Comparison of ENCODE assay signal across 22 cellular contexts in the genomic region with DNA sequence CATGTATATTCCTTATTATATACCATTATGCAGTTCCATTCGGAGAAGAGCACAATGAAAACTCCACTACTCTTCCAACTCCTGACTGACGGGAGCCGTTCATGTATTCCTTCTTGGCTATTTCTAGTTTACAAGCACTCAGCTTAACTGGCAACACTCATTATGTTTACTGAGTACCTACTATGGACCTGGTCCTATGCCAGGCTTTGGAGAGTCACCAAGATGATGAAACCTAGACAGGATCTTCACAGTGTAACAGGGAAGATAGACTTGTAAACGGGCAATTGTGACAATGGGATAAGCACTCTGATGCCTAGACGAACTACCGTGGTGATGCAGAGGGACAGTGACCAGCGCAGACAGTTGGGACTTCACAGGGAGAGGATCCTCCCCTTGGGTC. TPM values are rescaled to one million over a fixed set of nuclear protein-coding genes. Genes with fewer than 3 reads are reported as not detected.
A peak's percentile ranks its signal among the peaks of the same experiment; 100 is the strongest.
DNase-seq lines count a peak whose midpoint lies in the region; ATAC-seq and TF ChIP-seq lines count a peak whose summit lies in the region.
"Had no signal": no experiment of that assay in that cellular context is flagged by ENCODE, and none has a peak within 500 bp of the region (broad histone marks: within the 10 kb centered on the region; RNA-seq: fewer than 3 reads in every experiment).

No MANE protein-coding gene starts in this region.

- no peak for TF ChIP-seq RAD21 in SK-N-SH (IDR thresholded peaks at IDR 0.05; ENCODE audit: low read length)

- peaks cover 18% of the 10 kb centered on the region for H3F3A ChIP-seq in SK-N-SH (replicated peaks; ENCODE audit: insufficient read depth)
- H3F3A ChIP-seq in smooth muscle cell (ENCODE audit: low read depth): peaks cover 27% of the 10 kb centered on the region

- intact Hi-C loops in right lobe of liver (cut with DNase I): loop anchor here in 1 of 2 donors (10.0 kb wide), 1 partner anchor 62 kb away; no protein-coding TSS in a partner anchor

- H3K9me2 ChIP-seq in SK-N-SH: no peaks in the 10 kb centered on the region

- H3K4me1 ChIP-seq in SK-N-SH (ENCODE audit: control insufficient read depth in 1 of 2, insufficient read depth in 2 of 2, low read depth in 1 of 2, low read length in 1 of 2): peaks cover 28 to 30% of the 10 kb centered on the region in 2 experiments; a peak in 3 of 4 replicates
- H3K4me1 ChIP-seq in RWPE2 (ENCODE audit: insufficient read depth, poor library complexity, severe bottlenecking): peaks cover 7% of the 10 kb centered on the region
- H3K4me1 ChIP-seq in right lobe of liver: peaks cover 0 to 83% (median 25%) of the 10 kb centered on the region in 4 donors
- peaks cover 13% of the 10 kb centered on the region for H3K4me1 ChIP-seq in smooth muscle cell (ENCODE audit: low read depth)

- TF ChIP-seq CTCF in SK-N-SH (IDR thresholded peaks at IDR 0.05) (no peak), RWPE2 (IDR thresholded peaks at IDR 0.05; ENCODE audit: poor library complexity, severe bottlenecking) (no peak), right lobe of liver (IDR thresholded peaks at IDR 0.05) (no peak), smooth muscle cell (IDR thresholded peaks at IDR 0.05; ENCODE audit: borderline replicate concordance, insufficient read depth, poor library complexity, severe bottlenecking) (no peak)

- H3K27ac ChIP-seq in SK-N-SH (ENCODE audit: low read depth in 2 of 2, low read length in 1 of 2): peak overlapping the region in 1 of 2 experiments; percentile 85; a peak in 1 of 4 replicates
- no peak overlapping the region for H3K27ac ChIP-seq in RWPE2 (ENCODE audit: poor library complexity, severe bottlenecking)
- peak overlapping the region in 1 of 3 donors; percentile 34 for H3K27ac ChIP-seq in right lobe of liver
- H3K27ac ChIP-seq in smooth muscle cell (ENCODE audit: low read depth): peak overlapping the region; percentile 92
- H3K27ac ChIP-seq: BLaER1 treated with 17β-estradiol and CSF1 and Interleukin-3, amounts not matched to agents 10 nM and 100 nM had no signal

- H4K20me1 ChIP-seq in SK-N-SH (ENCODE audit: insufficient read depth) (no peaks in the 10 kb centered on the region), smooth muscle cell (ENCODE audit: low read depth) (no peaks in the 10 kb centered on the region)

- H3K9me3 ChIP-seq in SK-N-SH: no peaks in the 10 kb centered on the region
- no peaks in the 10 kb centered on the region for H3K9me3 ChIP-seq in RWPE2 (ENCODE audit: severe bottlenecking)
- H3K9me3 ChIP-seq in right lobe of liver: no peaks in the 10 kb centered on the region
- no peaks in the 10 kb centered on the region for H3K9me3 ChIP-seq in smooth muscle cell (replicated peaks; ENCODE audit: low read depth)
- H3K9me3 ChIP-seq: BLaER1 treated with 17β-estradiol and CSF1 and Interleukin-3, amounts not matched to agents 10 nM and 100 nM had no signal

- H3K4me2 ChIP-seq in SK-N-SH (peak overlapping the region; percentile 66; the same call in 1 of the 2 replicates), smooth muscle cell (no peak overlapping the region)
- H3K4me2 ChIP-seq: BLaER1 treated with 17β-estradiol and CSF1 and Interleukin-3, amounts not matched to agents 10 nM and 100 nM had no signal

- H3K4me3 ChIP-seq in SK-N-SH (ENCODE audit: low read depth in 2 of 2, low read length in 1 of 2) (no peak overlapping the region), RWPE2 (ENCODE audit: severe bottlenecking) (no peak overlapping the region), right lobe of liver (no peak overlapping the region), smooth muscle cell (no peak overlapping the region)
- H3K4me3 ChIP-seq: BLaER1 treated with 17β-estradiol and CSF1 and Interleukin-3, amounts not matched to agents 10 nM and 100 nM had no signal

- no peak for TF ChIP-seq EP300 in SK-N-SH (IDR thresholded peaks at IDR 0.05; ENCODE audit: borderline replicate concordance in 1 of 2, low read depth in 1 of 2, low read length in 1 of 2)

- POLR2A ChIA-PET in SK-N-SH (lab: Yijun Ruan, JAX): no interaction called here

- H3K27me3 ChIP-seq in SK-N-SH (ENCODE audit: insufficient read depth): no peaks in the 10 kb centered on the region
- no peaks in the 10 kb centered on the region for H3K27me3 ChIP-seq in RWPE2 (ENCODE audit: insufficient read depth, poor library complexity, severe bottlenecking)
- no peaks in the 10 kb centered on the region for H3K27me3 ChIP-seq in right lobe of liver
- no peaks in the 10 kb centered on the region for H3K27me3 ChIP-seq in smooth muscle cell (ENCODE audit: low read depth)
- H3K27me3 ChIP-seq: BLaER1 treated with 17β-estradiol and CSF1 and Interleukin-3, amounts not matched to agents 10 nM and 100 nM had no signal

- WGBS in SK-N-SH (ENCODE audit: low lambda C conversion rate): 87% methylated on average over 7 of the region's 7 CpGs
- WGBS in right lobe of liver (ENCODE audit: insufficient coverage, low coverage, low lambda C conversion rate, missing lambda C conversion rate): 74% methylated on average over 7 of the region's 7 CpGs
- WGBS in smooth muscle cell (ENCODE audit: low lambda C conversion rate): 81% methylated on average over 7 of the region's 7 CpGs

- DNase-seq in SK-N-SH (no peak), RWPE2 (ENCODE audit: low spot score) (peak; percentile 5), right lobe of liver (no peak), smooth muscle cell (lab: John Stamatoyannopoulos, UW; ENCODE audit: unreplicated experiment) (no peak), hepatic stellate cell (ENCODE audit: low spot score) (no peak)
- no peak for DNase-seq in activated CD8-positive, alpha-beta memory T cell treated with anti-CD3 and anti-CD28 coated beads, Interleukin-2, amount 50 U/mL, for 4 hours
- DNase-seq: 8988T; COR-L47; DMS153; EL; H7; Kasumi-1; MV-4-11; NCI-H1436 treated with DMSO at 0.1 percent for 48 hours; NCI-H2107; NCI-H345; NCI-H69; NK-92 treated with Interleukin-12 subunit alpha and Interleukin-12 subunit beta, amount 100 ng/mL, for 24 hours had no signal

- ATAC-seq in SK-N-SH treated with all-trans-retinoic acid at 6 μM for 48 hours (no peak), RWPE2 (ENCODE audit: low read depth) (no peak), right lobe of liver (peak in 3 of 4 donors; percentile 14 to 64 (median 19)), GM21381 (IDR thresholded peaks at IDR 0.05; ENCODE audit: unreplicated experiment) (no peak)
- ATAC-seq: Right ventricle myocardium inferior had no signal

- H3K79me2 ChIP-seq in SK-N-SH (ENCODE audit: insufficient read depth) (no peaks in the 10 kb centered on the region), smooth muscle cell (ENCODE audit: low read depth) (no peaks in the 10 kb centered on the region)

- H3K9ac ChIP-seq in SK-N-SH (no peak overlapping the region), smooth muscle cell (ENCODE audit: low read depth) (no peak overlapping the region)
- H3K9ac ChIP-seq: BLaER1 treated with 17β-estradiol and CSF1 and Interleukin-3, amounts not matched to agents 10 nM and 100 nM had no signal

- H3K36me3 ChIP-seq in SK-N-SH (replicated peaks in 1 of 2; ENCODE audit: control insufficient read depth in 1 of 2, insufficient read depth in 2 of 2, low read length in 1 of 2): no peaks in the 10 kb centered on the region
- no peaks in the 10 kb centered on the region for H3K36me3 ChIP-seq in RWPE2 (ENCODE audit: low read depth)
- peaks cover 0 to 9% (median 2%) of the 10 kb centered on the region in 4 donors for H3K36me3 ChIP-seq in right lobe of liver
- H3K36me3 ChIP-seq in smooth muscle cell (ENCODE audit: low read depth): no peaks in the 10 kb centered on the region

- CTCF ChIA-PET in SK-N-SH (lab: Yijun Ruan, JAX): interaction anchor here (1.4 kb wide), 2 partner anchors 14 to 23 kb away, joined by 5 read pairs; no protein-coding TSS in a partner anchor

- TF ChIP-seq POLR2A in right lobe of liver (IDR thresholded peaks at IDR 0.05): no peak

- no peak overlapping the region for H2AFZ ChIP-seq in SK-N-SH (ENCODE audit: low read depth)
- H2AFZ ChIP-seq in smooth muscle cell (ENCODE audit: low read depth): no peak overlapping the region

TF ChIP-seq in SK-N-SH, 30 proteins besides CTCF, POLR2A, EP300 and RAD21:
- TF ChIP-seq RCOR1 (IDR thresholded peaks at IDR 0.05; ENCODE audit: low read length): no peak
- no peak for TF ChIP-seq MXI1 (IDR thresholded peaks at IDR 0.05; ENCODE audit: low read depth, low read length)
- TF ChIP-seq MAX (IDR thresholded peaks at IDR 0.05; ENCODE audit: low read depth): no peak

TF ChIP-seq in SK-N-SH treated with all-trans-retinoic acid at 6 μM for 48 hours, 23 proteins besides CTCF, POLR2A, EP300 and RAD21:
- TF ChIP-seq GLIS3 (CRISPR knock-in tag; IDR thresholded peaks at IDR 0.05) (no peak), ESRRG (CRISPR knock-in tag; IDR thresholded peaks at IDR 0.05) (no peak), ISL1 (CRISPR knock-in tag; IDR thresholded peaks at IDR 0.05) (no peak), ZC3H10 (CRISPR knock-in tag; IDR thresholded peaks at IDR 0.05) (no peak), OSR1 (CRISPR knock-in tag; IDR thresholded peaks at IDR 0.05) (no peak), ZFP30 (CRISPR knock-in tag; IDR thresholded peaks at IDR 0.05) (no peak), ZFP3 (CRISPR knock-in tag; IDR thresholded peaks at IDR 0.05) (no peak)

RNA-seq across cellular contexts. Expression of gene ST3GAL4, which starts 22.3 kb away (rescaled TPM):
- polyA plus RNA-seq in SK-N-SH (2012; rRNA removed) (27.1 and 32.0 TPM in 2 replicates), smooth muscle cell (58.5 and 60.9 TPM in 2 replicates)
- 20.6 and 30.3 TPM in 2 replicates for polyA plus RNA-seq in SK-N-SH (2012; cell fraction: cytosol; rRNA removed)
- 23.7 and 26.9 TPM in 2 replicates for polyA plus RNA-seq in SK-N-SH (2012; cell fraction: nucleus; rRNA removed)
- total RNA-seq in right lobe of liver (10 to 100 TPM in 4 of 6 experiments, 1 to 10 TPM in 2; 7.0 to 25.6 (median 17.5) TPM), smooth muscle cell (36.5 and 60.3 TPM in 2 replicates)

RNA-seq across cellular contexts. Expression of gene DCPS, which starts 29.3 kb away (rescaled TPM):
- polyA plus RNA-seq in SK-N-SH (2012; rRNA removed) (35.5 and 48.1 TPM in 2 replicates), smooth muscle cell (25.4 and 34.1 TPM in 2 replicates)
- 33.3 and 42.8 TPM in 2 replicates for polyA plus RNA-seq in SK-N-SH (2012; cell fraction: cytosol; rRNA removed)
- 18.5 and 21.6 TPM in 2 replicates for polyA plus RNA-seq in SK-N-SH (2012; cell fraction: nucleus; rRNA removed)
- total RNA-seq in right lobe of liver (10 to 100 TPM; 12.6 to 65.2 (median 21.9) TPM), smooth muscle cell (8.9 and 19.0 TPM in 2 replicates)

RNA-seq across cellular contexts. Expression of gene TIRAP, which starts 50.2 kb away (rescaled TPM):
- polyA plus RNA-seq in SK-N-SH (2012; rRNA removed) (5.5 and 6.2 TPM in 2 replicates), smooth muscle cell (2.9 and 5.1 TPM in 2 replicates)
- 3.3 and 4.3 TPM in 2 replicates for polyA plus RNA-seq in SK-N-SH (2012; cell fraction: cytosol; rRNA removed)
- polyA plus RNA-seq in SK-N-SH (2012; cell fraction: nucleus; rRNA removed): 8.1 and 8.3 TPM in 2 replicates
- total RNA-seq in right lobe of liver (10 to 100 TPM in 2 of 6 experiments, 1 to 10 TPM in 4; 8.0 to 12.1 (median 9.7) TPM), smooth muscle cell (3.5 and 3.7 TPM in 2 replicates)

Comparison
In these comparisons a context has a peak if more than half of its experiments do, and no peak if none do; other contexts are left out.
1. ATAC-seq: peak in right lobe of liver (3 of 4); none in SK-N-SH treated with all-trans-retinoic acid at 6 μM for 48 hours (single experiment), RWPE2 (single experiment) and GM21381 (single experiment).